Comparison of ENCODE assay signal across 8 cellular contexts in genomic region chr7:99325597-99326407, GRCh38. TPM values are rescaled to one million over a fixed set of nuclear protein-coding genes. Genes with fewer than 3 reads are reported as not detected.
DNase-seq lines count a peak whose midpoint lies in the region; ATAC-seq and TF ChIP-seq lines count a peak whose summit lies in the region.

Gene ARPC1A, plus strand, starts transcription at chr7:99325898. Its CDS starts 7,456 bp downstream, at chr7:99333354.

- intact Hi-C loops in CD14-positive monocyte (cut with micrococcal nuclease) (loop anchor here (5.0 to 10.0 kb wide), 2 partner anchors 184 to 451 kb away; partner anchors contain the start of genes SMURF1 (in 1 of the 2), TMEM130 (in 1 of the 2) and TRRAP (in 1 of the 2)), left lung (cut with DNase I) (no loop called here)
- intact Hi-C loops in dendritic cell treated with granulocyte-macrophage colony-stimulating factor and Interleukin-4, amounts not matched to agents 40 ng/mL and 50 ng/mL, for 4 days (cut with micrococcal nuclease), result loop anchor here (5.0 kb wide), 2 partner anchors 51 to 189 kb away; no protein-coding TSS in a partner anchor

- H3K27ac Mint-ChIP-seq in CD14-positive monocyte, result peak within 1 kb of the TSS; percentile 86 to 96 (median 91)
- peak within 1 kb of the TSS; percentile 91 for H3K27ac Mint-ChIP-seq in dendritic cell treated with granulocyte-macrophage colony-stimulating factor and Interleukin-4, amounts not matched to agents 40 ng/mL and 50 ng/mL, for 4 days

- peaks cover 27 to 54% of the 10 kb centered on the region in 2 donors for H3K4me1 ChIP-seq in left lung

- TF ChIP-seq CTCF in CD14-positive monocyte (IDR thresholded peaks at IDR 0.05), result peak; percentile 22
- TF ChIP-seq CTCF in left lung (IDR thresholded peaks at IDR 0.05), result peak in 1 of 2 donors; percentile 11

- no peaks in the 10 kb centered on the region for H3K36me3 ChIP-seq in left lung

- ATAC-seq in GM19395 (IDR thresholded peaks at IDR 0.05; ENCODE audit: unreplicated experiment) (peak; percentile 81), HG03558 (IDR thresholded peaks at IDR 0.05; ENCODE audit: extremely low read depth, unreplicated experiment) (peak; percentile 82), left lung (peak; percentile 93)

- H3K4me3 Mint-ChIP-seq in CD14-positive monocyte, result peak within 1 kb of the TSS; percentile 93 to 94
- H3K4me3 Mint-ChIP-seq in dendritic cell treated with granulocyte-macrophage colony-stimulating factor and Interleukin-4, amounts not matched to agents 40 ng/mL and 50 ng/mL, for 4 days, result peak within 1 kb of the TSS; percentile 72

- peaks cover 2 to 4% of the 10 kb centered on the region in 2 donors for H3K36me3 Mint-ChIP-seq in CD14-positive monocyte
- peaks cover 24% of the 10 kb centered on the region for H3K36me3 Mint-ChIP-seq in dendritic cell treated with granulocyte-macrophage colony-stimulating factor and Interleukin-4, amounts not matched to agents 40 ng/mL and 50 ng/mL, for 4 days (ENCODE audit: low read depth)

- H3K4me1 Mint-ChIP-seq in CD14-positive monocyte, result peaks cover 48% of the 10 kb centered on the region
- H3K4me1 Mint-ChIP-seq in dendritic cell treated with granulocyte-macrophage colony-stimulating factor and Interleukin-4, amounts not matched to agents 40 ng/mL and 50 ng/mL, for 4 days (ENCODE audit: low read depth), result peaks cover 49% of the 10 kb centered on the region

- peak within 1 kb of the TSS; percentile 73 to 90 for H3K27ac ChIP-seq in left lung

- H3K27me3 ChIP-seq in left lung, result no peaks in the 10 kb centered on the region

- H3K4me3 ChIP-seq in left lung, result peak within 1 kb of the TSS; percentile 67 to 83

- no peaks in the 10 kb centered on the region for H3K9me3 ChIP-seq in left lung

- DNase-seq in CD14-positive monocyte (ENCODE audit: low spot score) (peak; percentile 83), NCI-H748 treated with DMSO at 0.1 percent for 48 hours (lab: John Stamatoyannopoulos, UW) (peak; percentile 84), left lung (peak; percentile 91 to 97)
- DNase-seq in activated CD4-positive, alpha-beta T cell treated with anti-CD3 and anti-CD28 coated beads, Interleukin-2, amount 50 U/mL, for 24 hours (ENCODE audit: low read depth in 1 of 2, low spot score in 1 of 2), result peak; percentile 86 to 89
- peak; percentile 85 for DNase-seq in stimulated activated CD4-positive, alpha-beta T cell treated with anti-CD3 and anti-CD28 coated beads, Interleukin-2, amount 100 ng/mL, for 4 hours (ENCODE audit: low read depth)

- peaks cover 0 to 1% (median 0%) of the 10 kb centered on the region in 3 donors for H3K27me3 Mint-ChIP-seq in CD14-positive monocyte (ENCODE audit: low read depth in 3 of 3)
- no peaks in the 10 kb centered on the region for H3K27me3 Mint-ChIP-seq in dendritic cell treated with granulocyte-macrophage colony-stimulating factor and Interleukin-4, amounts not matched to agents 40 ng/mL and 50 ng/mL, for 4 days

- peaks cover 0 to 1% (median 0%) of the 10 kb centered on the region in 7 donors for H3K9me3 Mint-ChIP-seq in CD14-positive monocyte
- no peaks in the 10 kb centered on the region for H3K9me3 Mint-ChIP-seq in dendritic cell treated with granulocyte-macrophage colony-stimulating factor and Interleukin-4, amounts not matched to agents 40 ng/mL and 50 ng/mL, for 4 days

RNA-seq across cellular contexts. Expression of gene ARPC1A, which starts in this region (rescaled TPM):
- 100 to 1,000 TPM; 104 to 107 TPM for polyA plus RNA-seq in CD14-positive monocyte
- 100 to 1,000 TPM; 142 to 158 TPM for total RNA-seq in left lung

Comparison
In these comparisons a context has a peak if more than half of its experiments do, and no peak if none do; other contexts are left out.
1. Peak in every context shown above with its lines: DNase-seq, ATAC-seq, H3K4me3 ChIP-seq and H3K27ac ChIP-seq.
2. intact Hi-C loops: an anchor here in CD14-positive monocyte (5.0 to 10.0 kb wide) and dendritic cell treated with granulocyte-macrophage colony-stimulating factor and Interleukin-4, amounts not matched to agents 40 ng/mL and 50 ng/mL, for 4 days (5.0 kb wide); none called in left lung.